Comparison of ENCODE assay signal across 8 cellular contexts in the genomic region with DNA sequence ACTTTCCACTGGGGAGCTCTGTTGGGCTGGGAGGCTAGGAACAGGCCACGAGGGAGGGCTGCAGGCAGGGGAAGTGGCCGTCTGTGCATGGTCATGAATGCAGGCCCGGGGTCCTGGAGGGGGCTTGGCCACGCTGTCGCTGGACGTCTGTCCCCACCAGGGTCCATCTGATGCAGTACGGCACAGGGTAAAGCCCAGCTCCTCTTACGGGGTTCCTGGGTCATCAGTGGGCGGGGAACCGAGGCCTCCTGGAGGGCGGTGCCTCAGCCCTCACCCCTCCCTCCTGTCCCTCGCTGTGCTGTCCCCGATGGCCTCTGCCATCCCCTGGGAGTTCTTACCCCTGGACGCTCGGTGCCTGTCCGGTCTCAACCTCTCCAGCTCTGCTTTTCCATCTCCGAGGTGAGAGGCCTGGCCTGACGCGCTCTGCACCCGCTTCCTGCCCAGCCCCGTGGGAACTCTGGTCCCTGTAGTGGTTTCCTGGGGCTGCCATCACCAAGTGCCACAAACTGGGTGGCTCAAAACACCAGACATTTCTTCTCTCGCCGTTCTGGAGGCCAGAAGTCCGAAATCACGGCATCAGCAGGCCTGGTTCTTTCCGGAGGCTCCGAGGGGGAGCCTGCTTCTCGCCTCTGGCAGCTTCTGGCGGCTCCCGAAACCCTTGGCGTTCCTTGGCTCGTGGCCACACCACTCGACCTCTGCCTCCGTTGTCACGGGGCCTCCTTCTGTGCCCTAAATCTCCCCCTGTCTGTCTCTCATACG.
DNase-seq lines count a peak whose midpoint lies in the region; ATAC-seq and TF ChIP-seq lines count a peak whose summit lies in the region.

No MANE protein-coding gene starts in this region.

- H3K4me3 ChIP-seq in ACC112 (ENCODE audit: low read depth, low read length) (peak overlapping the region; percentile 98), HAP-1 (peak overlapping the region; percentile 45), body of pancreas (no peak overlapping the region), lower lobe of right lung (peak overlapping the region; percentile 33), upper lobe of left lung (peak overlapping the region in 1 of 4 donors; percentile 59)

- 78 to 87% methylated on average over 32 to 35 of the region's 36 CpGs for WGBS in body of pancreas, 2 donors
- WGBS in upper lobe of left lung, 2 donors, result 65 to 67% methylated on average over 33 to 36 of the region's 36 CpGs

- H3K79me2 ChIP-seq in ACC112 (ENCODE audit: control insufficient read depth, insufficient read depth, low read length, unreplicated experiment), result peaks cover 72% of the 10 kb centered on the region

- peak in 1 of 4 donors; percentile 29 for TF ChIP-seq EP300 in upper lobe of left lung (IDR thresholded peaks at IDR 0.05)

- TF ChIP-seq POLR2A in body of pancreas (IDR thresholded peaks at IDR 0.05) (no peak), upper lobe of left lung (IDR thresholded peaks at IDR 0.05) (no peak)

- TF ChIP-seq CTCF in body of pancreas (IDR thresholded peaks at IDR 0.05), result no peak
- TF ChIP-seq CTCF in lower lobe of right lung (IDR thresholded peaks at IDR 0.05), result no peak
- TF ChIP-seq CTCF in upper lobe of left lung (IDR thresholded peaks at IDR 0.05), result no peak

- ATAC-seq in body of pancreas (no peak), lower lobe of right lung (peak in 1 of 2 donors; percentile 0), upper lobe of left lung (ENCODE audit: low FRiP score in 2 of 2) (peak in 1 of 2 donors; percentile 0), HG03280 (IDR thresholded peaks at IDR 0.05; ENCODE audit: unreplicated experiment) (no peak), GM19463 (IDR thresholded peaks at IDR 0.05; ENCODE audit: unreplicated experiment) (no peak), GM18867 (IDR thresholded peaks at IDR 0.05; ENCODE audit: unreplicated experiment) (no peak)

- no peaks in the 10 kb centered on the region for H3K9me3 ChIP-seq in HAP-1
- H3K9me3 ChIP-seq in body of pancreas, result no peaks in the 10 kb centered on the region
- no peaks in the 10 kb centered on the region for H3K9me3 ChIP-seq in lower lobe of right lung
- no peaks in the 10 kb centered on the region for H3K9me3 ChIP-seq in upper lobe of left lung

- in situ Hi-C loops in HAP-1 (cut with MboI; ENCODE audit: low sequenced_read_pairs), result no loop called here

- no peak overlapping the region for H2AFZ ChIP-seq in ACC112 (ENCODE audit: low read length, unreplicated experiment)

- peak overlapping the region; percentile 100 for H3K27ac ChIP-seq in ACC112 (ENCODE audit: low read depth, low read length)
- H3K27ac ChIP-seq in body of pancreas, result peak overlapping the region in 3 of 4 donors; percentile 58 to 80 (median 69)
- H3K27ac ChIP-seq in lower lobe of right lung, result peak overlapping the region; percentile 84
- H3K27ac ChIP-seq in upper lobe of left lung, result peak overlapping the region; percentile 81 to 90 (median 86)

- H3K4me1 ChIP-seq in ACC112 (ENCODE audit: control insufficient read depth, insufficient read depth, low read length, unreplicated experiment), result peaks cover 54% of the 10 kb centered on the region
- H3K4me1 ChIP-seq in HAP-1, result peaks cover 43% of the 10 kb centered on the region
- H3K4me1 ChIP-seq in body of pancreas, result peaks cover 54% of the 10 kb centered on the region
- peaks cover 78% of the 10 kb centered on the region for H3K4me1 ChIP-seq in lower lobe of right lung
- peaks cover 67 to 78% (median 68%) of the 10 kb centered on the region in 4 donors for H3K4me1 ChIP-seq in upper lobe of left lung

- H3K27me3 ChIP-seq in ACC112 (ENCODE audit: insufficient read depth, low read length), result no peaks in the 10 kb centered on the region
- no peaks in the 10 kb centered on the region for H3K27me3 ChIP-seq in HAP-1 (ENCODE audit: low read depth)
- no peaks in the 10 kb centered on the region for H3K27me3 ChIP-seq in body of pancreas
- no peaks in the 10 kb centered on the region for H3K27me3 ChIP-seq in lower lobe of right lung (ENCODE audit: low read depth)
- H3K27me3 ChIP-seq in upper lobe of left lung, result no peaks in the 10 kb centered on the region

- intact Hi-C loops in body of pancreas (cut with DNase I) (no loop called here), lower lobe of right lung (cut with DNase I) (no loop called here)

- DNase-seq in HAP-1 (ENCODE audit: low spot score in 2 of 2) (no peak), body of pancreas (peak in 1 of 4 donors; percentile 20), lower lobe of right lung (peak; percentile 68), upper lobe of left lung (peak in 1 of 2 donors; percentile 81)

- H3K36me3 ChIP-seq in ACC112 (ENCODE audit: insufficient read depth, low read length) (peaks cover 3% of the 10 kb centered on the region; the same call in 1 of the 2 replicates), HAP-1 (replicated peaks) (peaks cover 8% of the 10 kb centered on the region; the same call in 1 of the 2 replicates), body of pancreas (replicated peaks in 1 of 2; ENCODE audit: insufficient read depth in 1 of 2, low read depth in 2 of 2) (no peaks in the 10 kb centered on the region), lower lobe of right lung (no peaks in the 10 kb centered on the region), upper lobe of left lung (no peaks in the 10 kb centered on the region)

Comparison
In these comparisons a context has a peak if more than half of its experiments do, and no peak if none do; other contexts are left out.
1. H3K4me3 ChIP-seq: peak in ACC112 (single experiment), HAP-1 (single experiment) and lower lobe of right lung (single experiment); none in body of pancreas (0 of 2).
2. Peak in every context shown above with its lines, with median percentiles within 50 percentile points of each other: H3K27ac ChIP-seq.